Comparison of ENCODE assay signal across 8 cellular contexts in genomic region chr13:46354143-46355087, GRCh38. TPM values are rescaled to one million over a fixed set of nuclear protein-coding genes. Genes with fewer than 3 reads are reported as not detected.
DNase-seq lines count a peak whose midpoint lies in the region; ATAC-seq, FAIRE-seq and TF ChIP-seq lines count a peak whose summit lies in the region.

No MANE protein-coding gene starts in this region.

- H3K36me3 ChIP-seq in A673 (ENCODE audit: insufficient read depth, low read length, poor library complexity, severe bottlenecking) = peaks cover 97% of the 10 kb centered on the region
- H3K36me3 ChIP-seq in PC-3 (ENCODE audit: low read depth, low read length) = no peaks in the 10 kb centered on the region
- H3K36me3 ChIP-seq in WERI-Rb-1 = no peaks in the 10 kb centered on the region

- FAIRE-seq in urothelium cell line (lab: Jason Lieb, UNC) = no peak

- H3K27me3 ChIP-seq in A673 (replicated peaks; ENCODE audit: insufficient read depth, low read depth, low read length, poor library complexity) (no peaks in the 10 kb centered on the region), PC-3 (ENCODE audit: low read length) (no peaks in the 10 kb centered on the region), WERI-Rb-1 (ENCODE audit: insufficient read depth, low read depth, severe bottlenecking) (no peaks in the 10 kb centered on the region)

- H4K20me1 ChIP-seq in PC-3 (ENCODE audit: low read length) = no peaks in the 10 kb centered on the region

- ATAC-seq in GM21360 (IDR thresholded peaks at IDR 0.05; ENCODE audit: unreplicated experiment) (peak; percentile 54), PC-3 (peak; percentile 98), HG03354 (IDR thresholded peaks at IDR 0.05; ENCODE audit: poor library complexity, severe bottlenecking, unreplicated experiment) (no peak), GM18873 (IDR thresholded peaks at IDR 0.05; ENCODE audit: low FRiP score, unreplicated experiment) (no peak)

- no peaks in the 10 kb centered on the region for H3F3A ChIP-seq in PC-3 (ENCODE audit: low read length, unreplicated experiment)

- H3K9ac ChIP-seq in PC-3 (ENCODE audit: low read length) = no peak overlapping the region

- TF ChIP-seq CTCF in A673 (conservative IDR thresholded peaks at IDR 0.05; ENCODE audit: low read depth, low read length) = no peak
- TF ChIP-seq CTCF in PC-3 (conservative IDR thresholded peaks at IDR 0.05; ENCODE audit: low read depth, low read length) = no peak
- no peak for TF ChIP-seq CTCF in WERI-Rb-1 (IDR thresholded peaks at IDR 0.05; ENCODE audit: low read depth, low read length)

- H3K27ac ChIP-seq in A673 (ENCODE audit: low read depth, low read length, poor library complexity, severe bottlenecking) = no peak overlapping the region
- peak overlapping the region; percentile 80 for H3K27ac ChIP-seq in PC-3 (ENCODE audit: low read length)
- no peak overlapping the region for H3K27ac ChIP-seq in WERI-Rb-1

- no peaks in the 10 kb centered on the region for H3K9me2 ChIP-seq in PC-3 (replicated peaks; ENCODE audit: low read length)

- intact Hi-C loops in A673 (cut with micrococcal nuclease; ENCODE audit: unreplicated experiment) (no loop called here), PC-3 (cut with micrococcal nuclease) (no loop called here)

- no peaks in the 10 kb centered on the region for H3K79me2 ChIP-seq in PC-3 (ENCODE audit: low read length)

- H3K9me3 ChIP-seq in A673 (ENCODE audit: low read depth, low read length, poor library complexity, severe bottlenecking) = no peaks in the 10 kb centered on the region
- H3K9me3 ChIP-seq in PC-3 (ENCODE audit: low read length) = peaks cover 4% of the 10 kb centered on the region; the same call in 1 of the 2 replicates
- no peaks in the 10 kb centered on the region for H3K9me3 ChIP-seq in WERI-Rb-1 (ENCODE audit: severe bottlenecking)

- POLR2A ChIA-PET in A673 (lab: Charles Lee; ENCODE audit: low non-redundant PET) = no interaction called here
- POLR2A ChIA-PET in PC-3 (lab: Charles Lee; ENCODE audit: unreplicated experiment) = interaction anchor here (0.5 kb wide), 1 partner anchor 730 kb away, joined by 3 read pairs; no protein-coding TSS in a partner anchor

- H2AFZ ChIP-seq in PC-3 (ENCODE audit: low read length) = no peak overlapping the region

- CTCF ChIA-PET in A673 (lab: Charles Lee) (interaction anchor here (0.6 kb wide), 1 partner anchor 393 kb away, joined by 4 read pairs; no protein-coding TSS in a partner anchor), PC-3 (lab: Charles Lee) (no interaction called here)

- H3K4me3 ChIP-seq in A673 (ENCODE audit: low read depth, low read length, poor library complexity, severe bottlenecking) (no peak overlapping the region), PC-3 (ENCODE audit: low read length) (no peak overlapping the region), WERI-Rb-1 (ENCODE audit: low read depth, low read length) (no peak overlapping the region)

- H3K4me1 ChIP-seq in A673 (ENCODE audit: insufficient read depth, low read length, poor library complexity, severe bottlenecking) (peaks cover 3% of the 10 kb centered on the region), PC-3 (ENCODE audit: insufficient read depth, low read length) (peaks cover 9% of the 10 kb centered on the region; the same call in 1 of the 2 replicates)

- H3K4me2 ChIP-seq in PC-3 (ENCODE audit: low read length) = peak overlapping the region; percentile 69

- TSS peak; percentile 4 for BruUV-seq in A673 (replicated peaks; lab: Mats Ljungman, UMichigan)
- no TSS peak for BruUV-seq in PC-3 (replicated peaks; lab: Mats Ljungman, UMichigan)

- no peak for DNase-seq in A673 (ENCODE audit: low spot score)
- DNase-seq in PC-3 = peak; percentile 92
- DNase-seq in epidermal melanocyte (ENCODE audit: insufficient read length, low spot score) = peak; percentile 37
- DNase-seq in urothelium cell line (ENCODE audit: low spot score) = peak; percentile 74
- no peak for DNase-seq in WERI-Rb-1

RNA-seq across cellular contexts. Expression of gene RUBCNL, which starts 32.6 kb away (rescaled TPM):
- 110 and 126 TPM in 2 replicates for total RNA-seq in A673 (2021)
- total RNA-seq in PC-3 (2014; rRNA removed) = 0.17 TPM in 1 of 2 replicates, not detected in the other

Comparison
In these comparisons a context has a peak if more than half of its experiments do, and no peak if none do; other contexts are left out.
1. DNase-seq: peak in PC-3 (single experiment), epidermal melanocyte (single experiment) and urothelium cell line (single experiment); none in A673 (single experiment) and WERI-Rb-1 (single experiment).
2. ATAC-seq: peak in GM21360 (single experiment) and PC-3 (single experiment); none in HG03354 (single experiment) and GM18873 (single experiment).
3. RNA of gene RUBCNL, which starts 32.6 kb away (total RNA-seq): 110 to 126 TPM in A673; 0.17 TPM in PC-3; every median in the first group is over 10 times any median in the second.